Comparison of ENCODE assay signal across 29 cellular contexts in the genomic region with DNA sequence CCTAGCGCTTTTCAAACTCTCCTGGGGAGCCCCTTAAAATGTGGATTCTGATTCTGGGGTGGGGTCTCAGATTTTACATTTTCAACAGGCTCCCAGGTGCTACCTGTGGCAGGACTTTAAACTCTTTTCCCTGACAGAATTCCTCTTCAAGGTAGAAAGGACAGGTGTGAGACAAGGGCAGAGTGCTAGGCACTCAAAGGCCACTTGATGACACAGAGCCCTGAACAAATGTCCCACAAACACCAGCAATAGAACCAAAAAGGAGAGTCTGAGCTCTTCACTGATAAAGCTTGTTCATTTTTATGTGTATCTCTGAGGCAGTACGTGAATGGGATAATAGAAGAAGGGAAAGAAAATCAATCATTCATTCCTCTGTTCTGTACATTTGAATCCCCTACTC.
A peak's percentile ranks its signal among the peaks of the same experiment; 100 is the strongest.
DNase-seq lines count a peak whose midpoint lies in the region; ATAC-seq, FAIRE-seq and TF ChIP-seq lines count a peak whose summit lies in the region.
"Had no signal": no experiment of that assay in that cellular context is flagged by ENCODE, and none has a peak within 500 bp of the region (broad histone marks: within the 10 kb centered on the region; RNA-seq: fewer than 3 reads in every experiment).

No MANE protein-coding gene starts in this region.

- no peak for TF ChIP-seq POLR2A in GM12878 (IDR thresholded peaks at IDR 0.05; ENCODE audit: low read depth, low read length)

- H3K9ac ChIP-seq in GM12878 (ENCODE audit: control insufficient read depth, insufficient read depth, low read length) (no peak overlapping the region), parathyroid adenoma (no peak overlapping the region), smooth muscle cell (ENCODE audit: low read depth) (no peak overlapping the region)
- H3K9ac ChIP-seq: BLaER1 treated with 17β-estradiol and CSF1 and Interleukin-3, amounts not matched to agents 10 nM and 100 nM; GM23248; neural progenitor cell had no signal

- peaks cover 35% of the 10 kb centered on the region for H3K4me1 Mint-ChIP-seq in type B pancreatic cell (ENCODE audit: unreplicated experiment)

- H2AFZ ChIP-seq in GM12878 (ENCODE audit: control insufficient read depth, low read depth, low read length) (no peak overlapping the region), parathyroid adenoma (no peak overlapping the region), smooth muscle cell (ENCODE audit: low read depth) (no peak overlapping the region)
- H2AFZ ChIP-seq: GM23248, neural progenitor cell had no signal

- peak; percentile 38 for FAIRE-seq in GM12878 (lab: Jason Lieb, UNC)
- FAIRE-seq: D721Med, endometrium, TTC549 had no signal

- no peak overlapping the region for H3K4me3 ChIP-seq in left ventricle myocardium inferior
- no peak overlapping the region for H3K4me3 ChIP-seq in right cardiac atrium (ENCODE audit: low read length)
- H3K4me3 ChIP-seq in GM12878: no peak overlapping the region
- no peak overlapping the region for H3K4me3 ChIP-seq in parathyroid adenoma (ENCODE audit: low read depth, low read length)
- no peak overlapping the region for H3K4me3 ChIP-seq in smooth muscle cell
- H3K4me3 ChIP-seq: BLaER1 treated with 17β-estradiol and CSF1 and Interleukin-3, amounts not matched to agents 10 nM and 100 nM; gastroesophageal sphincter; GM23248; lower lobe of right lung; neural progenitor cell; Peyer's patch; SJCRH30; skin epidermis had no signal

- RAD21 ChIA-PET in GM12878 (lab: Charles Lee; ENCODE audit: unreplicated experiment): interaction anchor here (1.1 to 3.2 kb wide), 5 partner anchors 7 to 106 kb away, joined by 3 to 31 read pairs (median 11); no protein-coding TSS in a partner anchor

- TF ChIP-seq EP300 in GM12878 (IDR thresholded peaks at IDR 0.05; ENCODE audit: borderline replicate concordance in 1 of 2, control insufficient read depth in 1 of 2, low read depth in 2 of 2, low read length in 2 of 2): no peak

- no peak for DNase-seq in left ventricle myocardium inferior
- DNase-seq in right cardiac atrium: no peak
- no peak for DNase-seq in GM12878 (ENCODE audit: low read depth, low spot score)
- DNase-seq in type B pancreatic cell (ENCODE audit: extremely low spot score, unreplicated experiment): no peak
- DNase-seq in stimulated activated CD4-positive, alpha-beta T cell treated with anti-CD3 and anti-CD28 coated beads, Interleukin-12 subunit alpha, Interleukin-12 subunit beta, amount 100 ng/mL, for 4 hours: no peak
- DNase-seq in smooth muscle cell (lab: John Stamatoyannopoulos, UW; ENCODE audit: unreplicated experiment): no peak
- DNase-seq in activated naive CD4-positive, alpha-beta T cell treated with Interleukin-2 at 50 U/mL for 16 hours: no peak
- DNase-seq: ACHN; activated CD4-positive, alpha-beta T cell treated with anti-CD3 and anti-CD28 coated beads for 1 hour; activated naive CD4-positive, alpha-beta T cell; activated T-cell treated with anti-CD3 and anti-CD28 coated beads, Interleukin-2, amount 50 U/mL, for 1 hour; islet precursor cell; lower lobe of right lung; NCI-H2081 treated with DMSO at 0.1 percent for 48 hours; NCI-H524; Peyer's patch; SJCRH30; T-cell had no signal

- H4K20me1 ChIP-seq in GM12878 (ENCODE audit: control insufficient read depth, insufficient read depth) (no peaks in the 10 kb centered on the region), smooth muscle cell (ENCODE audit: low read depth) (no peaks in the 10 kb centered on the region)
- H4K20me1 ChIP-seq: BLaER1 treated with 17β-estradiol and CSF1 and Interleukin-3, amounts not matched to agents 10 nM and 100 nM had no signal

- no TSS peak for BruUV-seq in GM12878 (replicated peaks; lab: Mats Ljungman, UMichigan)

- H3K27ac Mint-ChIP-seq in type B pancreatic cell: peak overlapping the region; percentile 56
- H3K27ac Mint-ChIP-seq: dendritic cell treated with granulocyte-macrophage colony-stimulating factor and Interleukin-4, amounts not matched to agents 40 ng/mL and 50 ng/mL, for 4 days; neural progenitor cell had no signal

- POLR2A ChIA-PET in GM12878 (lab: Charles Lee): interaction anchor here (1.2 kb wide), 1 partner anchor 90 kb away, joined by 4 read pairs; no protein-coding TSS in a partner anchor

- H3K4me3 Mint-ChIP-seq in type B pancreatic cell: peak overlapping the region; percentile 15
- H3K4me3 Mint-ChIP-seq: dendritic cell treated with granulocyte-macrophage colony-stimulating factor and Interleukin-4, amounts not matched to agents 40 ng/mL and 50 ng/mL, for 4 days; neural progenitor cell had no signal

- peak overlapping the region; percentile 66 for H3K27ac ChIP-seq in left ventricle myocardium inferior (replicated peaks)
- H3K27ac ChIP-seq in right cardiac atrium (ENCODE audit: low read length): no peak overlapping the region
- H3K27ac ChIP-seq in GM12878 (ENCODE audit: control insufficient read depth, insufficient read depth): no peak overlapping the region
- no peak overlapping the region for H3K27ac ChIP-seq in parathyroid adenoma
- no peak overlapping the region for H3K27ac ChIP-seq in smooth muscle cell (ENCODE audit: low read depth)
- H3K27ac ChIP-seq: BLaER1 treated with 17β-estradiol and CSF1 and Interleukin-3, amounts not matched to agents 10 nM and 100 nM; GM23248; lower lobe of right lung; neural progenitor cell; SJCRH30 had no signal

- H3K36me3 ChIP-seq in left ventricle myocardium inferior (no peaks in the 10 kb centered on the region), GM12878 (ENCODE audit: control insufficient read depth in 2 of 2, insufficient read depth in 2 of 2, low read length in 1 of 2) (no peaks in the 10 kb centered on the region), parathyroid adenoma (ENCODE audit: control insufficient read depth, insufficient read depth, low read length) (no peaks in the 10 kb centered on the region), smooth muscle cell (ENCODE audit: low read depth) (no peaks in the 10 kb centered on the region)
- H3K36me3 ChIP-seq: BLaER1 treated with 17β-estradiol and CSF1 and Interleukin-3, amounts not matched to agents 10 nM and 100 nM; gastroesophageal sphincter; lower lobe of right lung; neural progenitor cell; Peyer's patch; SJCRH30 had no signal

- TF ChIP-seq RAD21 in GM12878 (IDR thresholded peaks at IDR 0.05; ENCODE audit: insufficient read depth, low read depth, low read length): no peak

- no peaks in the 10 kb centered on the region for H3K79me2 ChIP-seq in GM12878 (ENCODE audit: control insufficient read depth, insufficient read depth, low read length)
- no peaks in the 10 kb centered on the region for H3K79me2 ChIP-seq in parathyroid adenoma
- H3K79me2 ChIP-seq in smooth muscle cell (ENCODE audit: low read depth): no peaks in the 10 kb centered on the region

- in situ Hi-C loops in GM12878 (cut with MboI): no loop called here

- no peaks in the 10 kb centered on the region for H3K27me3 ChIP-seq in left ventricle myocardium inferior (ENCODE audit: low read depth)
- H3K27me3 ChIP-seq in right cardiac atrium (ENCODE audit: control insufficient read depth, insufficient read depth): no peaks in the 10 kb centered on the region
- no peaks in the 10 kb centered on the region for H3K27me3 ChIP-seq in GM12878 (replicated peaks in 1 of 2; ENCODE audit: control insufficient read depth in 2 of 2, insufficient read depth in 2 of 2, low read length in 1 of 2)
- H3K27me3 ChIP-seq in parathyroid adenoma (ENCODE audit: control insufficient read depth, insufficient read depth, low read length): no peaks in the 10 kb centered on the region
- no peaks in the 10 kb centered on the region for H3K27me3 ChIP-seq in smooth muscle cell (ENCODE audit: low read depth)
- H3K27me3 ChIP-seq: BLaER1 treated with 17β-estradiol and CSF1 and Interleukin-3, amounts not matched to agents 10 nM and 100 nM; gastroesophageal sphincter; Peyer's patch; SJCRH30 had no signal

- ATAC-seq in right cardiac atrium (no peak), GM12878 (no peak)
- ATAC-seq: lower lobe of right lung, T-cell had no signal

- H3K9me3 ChIP-seq in left ventricle myocardium inferior (replicated peaks): no peaks in the 10 kb centered on the region
- H3K9me3 ChIP-seq in right cardiac atrium (ENCODE audit: control insufficient read depth, low read length): no peaks in the 10 kb centered on the region
- no peaks in the 10 kb centered on the region for H3K9me3 ChIP-seq in GM12878 (replicated peaks; ENCODE audit: control insufficient read depth, insufficient read depth, low read length)
- no peaks in the 10 kb centered on the region for H3K9me3 ChIP-seq in parathyroid adenoma (ENCODE audit: control insufficient read depth, low read length)
- H3K9me3 ChIP-seq in smooth muscle cell (replicated peaks; ENCODE audit: low read depth): no peaks in the 10 kb centered on the region
- H3K9me3 ChIP-seq: BLaER1 treated with 17β-estradiol and CSF1 and Interleukin-3, amounts not matched to agents 10 nM and 100 nM; gastroesophageal sphincter; lower lobe of right lung; Peyer's patch; SJCRH30 had no signal

- CTCF ChIA-PET in GM12878 (lab: Yijun Ruan, JAX): interaction anchor here (1.1 to 8.3 kb wide), 7 partner anchors 17 to 116 kb away, joined by 3 to 117 read pairs (median 6); no protein-coding TSS in a partner anchor

- H3K9me3 Mint-ChIP-seq in type B pancreatic cell: no peaks in the 10 kb centered on the region
- H3K9me3 Mint-ChIP-seq: dendritic cell treated with granulocyte-macrophage colony-stimulating factor and Interleukin-4, amounts not matched to agents 40 ng/mL and 50 ng/mL, for 4 days; neural progenitor cell; T-cell had no signal

- H3F3A ChIP-seq in smooth muscle cell (ENCODE audit: low read depth): no peaks in the 10 kb centered on the region

- H3K4me1 ChIP-seq in left ventricle myocardium inferior: peaks cover 39% of the 10 kb centered on the region
- H3K4me1 ChIP-seq in right cardiac atrium (ENCODE audit: control insufficient read depth, insufficient read depth, low read length): peaks cover 7% of the 10 kb centered on the region
- H3K4me1 ChIP-seq in GM12878 (ENCODE audit: control insufficient read depth, insufficient read depth, low read length): peaks cover 14% of the 10 kb centered on the region
- peaks cover 10% of the 10 kb centered on the region for H3K4me1 ChIP-seq in parathyroid adenoma
- no peaks in the 10 kb centered on the region for H3K4me1 ChIP-seq in smooth muscle cell (ENCODE audit: low read depth)
- H3K4me1 ChIP-seq: neural progenitor cell, Peyer's patch had no signal

- intact Hi-C loops in left ventricle myocardium inferior (cut with micrococcal nuclease): no loop called here
- intact Hi-C loops in right cardiac atrium (cut with DNase I): no loop called here
- intact Hi-C loops in GM12878 (cut with micrococcal nuclease; ENCODE audit: unreplicated experiment): no loop called here

- SMC1A ChIA-PET in GM12878 (lab: Charles Lee; ENCODE audit: uncharacterized antibody, unreplicated experiment): interaction anchor here (1.0 to 3.4 kb wide), 17 partner anchors 9 to 172 kb away, joined by 3 to 18 read pairs (median 6); no protein-coding TSS in a partner anchor

- H3K36me3 Mint-ChIP-seq in type B pancreatic cell: no peaks in the 10 kb centered on the region
- H3K36me3 Mint-ChIP-seq: IgD-negative memory B cell, neural progenitor cell, T-cell had no signal

- 76% methylated on average over 2 of the region's 2 CpGs for WGBS in right cardiac atrium
- 94% methylated on average over 2 of the region's 2 CpGs for WGBS in GM12878 (ENCODE audit: insufficient coverage, insufficient replicate concordance, low lambda C conversion rate, missing lambda C conversion rate)
- WGBS in smooth muscle cell (ENCODE audit: low lambda C conversion rate): 99% methylated on average over 2 of the region's 2 CpGs

- no peak for TF ChIP-seq CTCF in left ventricle myocardium inferior (IDR thresholded peaks at IDR 0.05; ENCODE audit: borderline replicate concordance)
- TF ChIP-seq CTCF in GM12878 (IDR thresholded peaks at IDR 0.05 in 2 of 3, conservative IDR thresholded peaks at IDR 0.05 in 1 of 3; ENCODE audit: control insufficient read depth in 2 of 3, extremely low read depth in 1 of 3, insufficient read depth in 1 of 3, low read depth in 3 of 3, low read length in 3 of 3): no peak
- no peak for TF ChIP-seq CTCF in parathyroid adenoma (IDR thresholded peaks at IDR 0.05)
- TF ChIP-seq CTCF in type B pancreatic cell (conservative IDR thresholded peaks at IDR 0.05): no peak
- TF ChIP-seq CTCF in smooth muscle cell (IDR thresholded peaks at IDR 0.05; ENCODE audit: borderline replicate concordance, insufficient read depth, poor library complexity, severe bottlenecking): no peak

- no peaks in the 10 kb centered on the region for H3K27me3 Mint-ChIP-seq in type B pancreatic cell
- H3K27me3 Mint-ChIP-seq: dendritic cell treated with granulocyte-macrophage colony-stimulating factor and Interleukin-4, amounts not matched to agents 40 ng/mL and 50 ng/mL, for 4 days; IgD-negative memory B cell; T-cell had no signal

- H3K4me2 ChIP-seq in GM12878 (ENCODE audit: control insufficient read depth, insufficient read depth): no peak overlapping the region
- peak overlapping the region; percentile 1 for H3K4me2 ChIP-seq in parathyroid adenoma (ENCODE audit: low read length)
- no peak overlapping the region for H3K4me2 ChIP-seq in smooth muscle cell
- H3K4me2 ChIP-seq: neural progenitor cell had no signal
